In the genomic region with DNA sequence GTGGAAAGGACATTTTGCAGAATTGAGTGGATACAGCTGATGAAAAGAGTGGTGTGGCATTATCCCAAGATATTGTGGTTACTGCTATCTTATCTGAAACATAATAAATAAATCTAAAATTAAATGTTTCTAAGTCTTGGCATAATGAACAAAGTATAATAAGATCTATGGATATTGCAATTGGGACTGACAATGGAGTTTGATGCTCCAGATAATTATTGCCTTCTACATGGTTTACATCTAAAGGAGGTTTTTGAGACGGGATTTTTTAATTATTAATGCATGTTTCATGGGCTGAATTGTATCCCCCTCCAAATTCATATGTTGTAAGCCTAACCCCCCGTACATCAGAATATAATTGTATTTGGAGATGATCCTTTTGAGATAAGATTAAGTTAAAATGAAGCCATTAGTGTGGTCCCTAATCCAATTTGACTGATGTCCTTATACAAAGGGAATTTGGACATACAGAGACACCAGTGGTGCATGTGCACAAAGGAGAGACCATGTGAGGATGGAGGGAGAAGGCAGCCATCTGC, we compare ENCODE assay signal across 1 cellular context.
TF ChIP-seq lines count a peak whose summit lies in the region.

No MANE protein-coding gene starts in this region.

TF ChIP-seq in SK-N-SH treated with all-trans-retinoic acid at 6 μM for 48 hours, 23 proteins besides CTCF, POLR2A, EP300 and RAD21 (continued from another document):
- TF ChIP-seq, protein P1, sequence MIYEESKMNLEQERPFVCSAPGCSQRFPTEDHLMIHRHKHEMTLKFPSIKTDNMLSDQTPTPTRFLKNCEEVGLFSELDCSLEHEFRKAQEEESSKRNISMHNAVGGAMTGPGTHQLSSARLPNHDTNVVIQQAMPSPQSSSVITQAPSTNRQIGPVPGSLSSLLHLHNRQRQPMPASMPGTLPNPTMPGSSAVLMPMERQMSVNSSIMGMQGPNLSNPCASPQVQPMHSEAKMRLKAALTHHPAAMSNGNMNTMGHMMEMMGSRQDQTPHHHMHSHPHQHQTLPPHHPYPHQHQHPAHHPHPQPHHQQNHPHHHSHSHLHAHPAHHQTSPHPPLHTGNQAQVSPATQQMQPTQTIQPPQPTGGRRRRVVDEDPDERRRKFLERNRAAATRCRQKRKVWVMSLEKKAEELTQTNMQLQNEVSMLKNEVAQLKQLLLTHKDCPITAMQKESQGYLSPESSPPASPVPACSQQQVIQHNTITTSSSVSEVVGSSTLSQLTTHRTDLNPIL (CRISPR knock-in tag; IDR thresholded peaks at IDR 0.05; ENCODE audit: low read depth), result no peak
- TF ChIP-seq TCF4 (CRISPR knock-in tag; IDR thresholded peaks at IDR 0.05; ENCODE audit: borderline replicate concordance), result peak; percentile 59; the same call in 1 of the 2 replicates
